In genomic region chr5:20619606-20620005, GRCh38 we compare ENCODE assay signal across 22 cellular contexts.
"Had no signal": no experiment of that assay in that cellular context is flagged by ENCODE, and none has a peak within 500 bp of the region (broad histone marks: within the 10 kb centered on the region; RNA-seq: fewer than 3 reads in every experiment).

No MANE protein-coding gene starts in this region.

- DNase-seq: activated CD4-positive, alpha-beta T cell treated with anti-CD3 and anti-CD28 coated beads for 48 hours; activated CD4-positive, alpha-beta T cell treated with anti-CD3 and anti-CD28 coated beads, Interleukin-2, amount 50 U/mL, for 4 hours; activated CD4-positive, CD25-positive, alpha-beta regulatory T cell treated with anti-CD3 and anti-CD28 coated beads, Interleukin-2, amount 50 U/mL, for 72 hours; activated CD8-positive, alpha-beta memory T cell treated with anti-CD3 and anti-CD28 coated beads, Interleukin-2, amount 50 U/mL, for 48 hours; activated CD8-positive, alpha-beta T cell treated with anti-CD3 and anti-CD28 coated beads, Interleukin-2, amount 10 ng/mL, durations not matched to agents 7 days and 5 days; activated naive CD4-positive, alpha-beta T cell treated with anti-CD3 and anti-CD28 coated beads, Interleukin-2, amount 50 U/mL, for 16 hours; activated naive CD8-positive, alpha-beta T cell treated with anti-CD3 and anti-CD28 coated beads, Interleukin-2, amount 10 ng/mL, durations not matched to agents 7 days and 5 days; activated T-cell treated with anti-CD3 and anti-CD28 coated beads, Interleukin-2, amount 50 U/mL, for 1 hour; adrenal gland; aorta; Kasumi-1; KBM-7; NCI-H1105 treated with DMSO at 0.1 percent for 48 hours; NCI-H1436 treated with DMSO at 0.1 percent for 48 hours; NCI-H2029; NCI-H2107; NCI-H526 treated with DMSO at 0.1 percent for 48 hours; NK-92 treated with Interleukin-12 subunit alpha and Interleukin-12 subunit beta, amount 100 ng/mL, for 24 hours; OCI-M1; Peyer's patch; SHP77; T-helper 9 cell had no signal
